Comparison of ENCODE assay signal across 11 cellular contexts in genomic region chr5:169745441-169746146, GRCh38.
A peak's percentile ranks its signal among the peaks of the same experiment; 100 is the strongest.
DNase-seq lines count a peak whose midpoint lies in the region; ATAC-seq and TF ChIP-seq lines count a peak whose summit lies in the region.
"Had no signal": no experiment of that assay in that cellular context is flagged by ENCODE, and none has a peak within 500 bp of the region (broad histone marks: within the 10 kb centered on the region; RNA-seq: fewer than 3 reads in every experiment).

No MANE protein-coding gene starts in this region.

- H3K4me3 ChIP-seq in right lobe of liver, result no peak overlapping the region

- H3K27ac Mint-ChIP-seq in activated T-helper 1 cell treated with anti-CD3 and anti-CD28 coated beads, Interleukin-12 subunit alpha, Interleukin-12 subunit beta, Interleukin-2, Interleukin-4 antibody, amounts not matched to agents 30 ng/mL and 10 ng/mL and 1 ng/mL, durations not matched to agents 14 hours and 24 hours and 36 hours, result peak overlapping the region; percentile 73

- H3K4me1 ChIP-seq in foreskin keratinocyte (peaks cover 27% of the 10 kb centered on the region), right lobe of liver (no peaks in the 10 kb centered on the region)

- no peaks in the 10 kb centered on the region for H3K9me3 ChIP-seq in right lobe of liver

- no peaks in the 10 kb centered on the region for H3K9me3 Mint-ChIP-seq in activated T-helper 1 cell treated with anti-CD3 and anti-CD28 coated beads, Interleukin-12 subunit alpha, Interleukin-12 subunit beta, Interleukin-2, Interleukin-4 antibody, amounts not matched to agents 30 ng/mL and 10 ng/mL and 1 ng/mL, durations not matched to agents 14 hours and 24 hours and 36 hours

- H3K36me3 ChIP-seq in right lobe of liver, result no peaks in the 10 kb centered on the region

- intact Hi-C loops in activated T-helper 1 cell treated with anti-CD3 and anti-CD28 coated beads, Interleukin-12 subunit alpha, Interleukin-12 subunit beta, Interleukin-2, Interleukin-4 antibody, amounts not matched to agents 30 ng/mL and 10 ng/mL and 1 ng/mL, durations not matched to agents 14 hours and 24 hours and 36 hours (cut with micrococcal nuclease), result no loop called here
- intact Hi-C loops in right lobe of liver (cut with DNase I), result no loop called here

- ATAC-seq in foreskin keratinocyte, result peak; percentile 88
- no peak for ATAC-seq in right lobe of liver
- ATAC-seq: left colon had no signal

- DNase-seq in AG08395 (ENCODE audit: low spot score) (peak; percentile 89), GM04504 (ENCODE audit: low read depth) (peak; percentile 77), foreskin keratinocyte (peak; percentile 50 to 77), DMS 273 (lab: John Stamatoyannopoulos, UW; ENCODE audit: unreplicated experiment) (no peak), GM19240 (ENCODE audit: insufficient read length, low spot score) (no peak), right lobe of liver (no peak)
- no peak for DNase-seq in activated T-helper 1 cell treated with anti-CD3 and anti-CD28 coated beads, Interleukin-12 subunit alpha, Interleukin-12 subunit beta, Interleukin-2, Interleukin-4 antibody, amounts not matched to agents 30 ng/mL and 10 ng/mL and 1 ng/mL, durations not matched to agents 14 hours and 24 hours and 36 hours (ENCODE audit: low spot score)
- DNase-seq in stimulated activated CD4-positive, alpha-beta T cell treated with anti-CD3 and anti-CD28 coated beads, Interleukin-15, amount 100 ng/mL, for 24 hours, result no peak
- DNase-seq: DMS79 treated with DMSO at 0.1 percent for 48 hours, left colon, NCI-H2029 had no signal

- TF ChIP-seq POLR2A in right lobe of liver (IDR thresholded peaks at IDR 0.05), result no peak

- peaks cover 50% of the 10 kb centered on the region for H3K36me3 Mint-ChIP-seq in activated T-helper 1 cell treated with anti-CD3 and anti-CD28 coated beads, Interleukin-12 subunit alpha, Interleukin-12 subunit beta, Interleukin-2, Interleukin-4 antibody, amounts not matched to agents 30 ng/mL and 10 ng/mL and 1 ng/mL, durations not matched to agents 14 hours and 24 hours and 36 hours (ENCODE audit: low read depth)

- H3K4me1 Mint-ChIP-seq in activated T-helper 1 cell treated with anti-CD3 and anti-CD28 coated beads, Interleukin-12 subunit alpha, Interleukin-12 subunit beta, Interleukin-2, Interleukin-4 antibody, amounts not matched to agents 30 ng/mL and 10 ng/mL and 1 ng/mL, durations not matched to agents 14 hours and 24 hours and 36 hours (ENCODE audit: low read depth), result peaks cover 30% of the 10 kb centered on the region

- H3K27me3 Mint-ChIP-seq in activated T-helper 1 cell treated with anti-CD3 and anti-CD28 coated beads, Interleukin-12 subunit alpha, Interleukin-12 subunit beta, Interleukin-2, Interleukin-4 antibody, amounts not matched to agents 30 ng/mL and 10 ng/mL and 1 ng/mL, durations not matched to agents 14 hours and 24 hours and 36 hours (ENCODE audit: insufficient read depth), result no peaks in the 10 kb centered on the region

- 38% methylated on average over 5 of the region's 6 CpGs for WGBS in right lobe of liver (ENCODE audit: insufficient coverage, low coverage, low lambda C conversion rate, missing lambda C conversion rate)

- TF ChIP-seq CTCF in foreskin keratinocyte (conservative IDR thresholded peaks at IDR 0.05) (no peak), right lobe of liver (IDR thresholded peaks at IDR 0.05) (no peak)

- no peak overlapping the region for H3K4me3 Mint-ChIP-seq in activated T-helper 1 cell treated with anti-CD3 and anti-CD28 coated beads, Interleukin-12 subunit alpha, Interleukin-12 subunit beta, Interleukin-2, Interleukin-4 antibody, amounts not matched to agents 30 ng/mL and 10 ng/mL and 1 ng/mL, durations not matched to agents 14 hours and 24 hours and 36 hours

- H3K27me3 ChIP-seq in foreskin keratinocyte, result no peaks in the 10 kb centered on the region
- no peaks in the 10 kb centered on the region for H3K27me3 ChIP-seq in right lobe of liver

- H3K27ac ChIP-seq in foreskin keratinocyte (no peak overlapping the region), right lobe of liver (no peak overlapping the region)

Comparison
In these comparisons a context has a peak if more than half of its experiments do, and no peak if none do; other contexts are left out.
1. DNase-seq: peak in AG08395 (single experiment), GM04504 (single experiment) and foreskin keratinocyte (2 of 2); none in activated T-helper 1 cell treated with anti-CD3 and anti-CD28 coated beads, Interleukin-12 subunit alpha, Interleukin-12 subunit beta, Interleukin-2, Interleukin-4 antibody, amounts not matched to agents 30 ng/mL and 10 ng/mL and 1 ng/mL, durations not matched to agents 14 hours and 24 hours and 36 hours (single experiment), DMS 273 (single experiment), GM19240 (single experiment), stimulated activated CD4-positive, alpha-beta T cell treated with anti-CD3 and anti-CD28 coated beads, Interleukin-15, amount 100 ng/mL, for 24 hours (single experiment) and right lobe of liver (0 of 3).